ENCODE assay signal across 8 cellular contexts in genomic region chr5:61055434-61056006, GRCh38.
DNase-seq lines count a peak whose midpoint lies in the region; ATAC-seq, FAIRE-seq and TF ChIP-seq lines count a peak whose summit lies in the region.

No MANE protein-coding gene starts in this region.

- H3K4me3 ChIP-seq in DND-41 (ENCODE audit: low read depth in 1 of 2, low read length in 2 of 2): no peak overlapping the region

- no peaks in the 10 kb centered on the region for H4K20me1 ChIP-seq in DND-41 (ENCODE audit: insufficient read depth, low read length)

- H3K4me2 ChIP-seq in DND-41 (ENCODE audit: insufficient read depth, low read length): no peak overlapping the region

- no peak overlapping the region for H2AFZ ChIP-seq in DND-41 (ENCODE audit: low read depth, low read length)

- FAIRE-seq in islet of Langerhans (lab: Jason Lieb, UNC): peak; percentile 70
- FAIRE-seq in urothelium cell line (lab: Jason Lieb, UNC): no peak

- DNase-seq in DND-41: no peak
- DNase-seq in HEK293T (ENCODE audit: extremely low spot score): peak; percentile 35
- peak; percentile 61 for DNase-seq in NCI-H2227 treated with DMSO at 0.1 percent for 48 hours (lab: John Stamatoyannopoulos, UW)
- peak; percentile 64 for DNase-seq in amniotic epithelial cell (ENCODE audit: low read depth)
- DNase-seq in urothelium cell line (ENCODE audit: low spot score): peak; percentile 21
- no peak for DNase-seq in islet precursor cell

- H3K9ac ChIP-seq in DND-41 (ENCODE audit: low read depth, low read length): no peak overlapping the region

- no peaks in the 10 kb centered on the region for H3K36me3 ChIP-seq in DND-41 (ENCODE audit: insufficient read depth, low read length)

- H3K27ac ChIP-seq in DND-41 (ENCODE audit: low read length): no peak overlapping the region

- H3K9me3 ChIP-seq in DND-41 (ENCODE audit: insufficient read depth, low read length, severe bottlenecking): no peaks in the 10 kb centered on the region

- TF ChIP-seq CTCF in DND-41 (IDR thresholded peaks at IDR 0.05; ENCODE audit: borderline replicate concordance, extremely low read depth, low read length, poor library complexity, severe bottlenecking): peak; percentile 74

- CTCF ChIA-PET in HEK293T (lab: Yijun Ruan, JAX): no interaction called here

- POLR2A ChIA-PET in HEK293T (lab: Yijun Ruan, JAX): no interaction called here

- H3K79me2 ChIP-seq in DND-41 (ENCODE audit: insufficient read depth, low read length): no peaks in the 10 kb centered on the region

- H3K27me3 ChIP-seq in DND-41 (ENCODE audit: insufficient read depth, low read length, poor library complexity): no peaks in the 10 kb centered on the region

- peak; percentile 56; the same call in 2 of the 3 replicates for ATAC-seq in DND-41 (ENCODE audit: insufficient read depth, low read depth)
- ATAC-seq in GM21529 (IDR thresholded peaks at IDR 0.05; ENCODE audit: unreplicated experiment): no peak

- H3K4me1 ChIP-seq in DND-41 (ENCODE audit: insufficient read depth, low read length): no peaks in the 10 kb centered on the region

TF ChIP-seq in HEK293T, 16 proteins besides CTCF, POLR2A, EP300 and RAD21:
- TF ChIP-seq FOXM1 (IDR thresholded peaks at IDR 0.05; ENCODE audit: borderline replicate concordance) (no peak), BHLHE40 (IDR thresholded peaks at IDR 0.05; ENCODE audit: borderline replicate concordance) (no peak), SP1 (IDR thresholded peaks at IDR 0.05) (no peak), TARDBP (IDR thresholded peaks at IDR 0.05) (no peak), ZNF384 (IDR thresholded peaks at IDR 0.05) (no peak), ARNT (IDR thresholded peaks at IDR 0.05) (no peak), ELF4 (IDR thresholded peaks at IDR 0.05) (no peak), LEF1 (IDR thresholded peaks at IDR 0.05; ENCODE audit: borderline replicate concordance) (no peak), L3MBTL2 (conservative IDR thresholded peaks at IDR 0.05) (no peak), PKNOX1 (IDR thresholded peaks at IDR 0.05) (no peak), SUZ12 (IDR thresholded peaks at IDR 0.05) (no peak), FOXK2 (IDR thresholded peaks at IDR 0.05) (no peak), HDGF (IDR thresholded peaks at IDR 0.05; ENCODE audit: borderline replicate concordance) (no peak), NFRKB (IDR thresholded peaks at IDR 0.05) (no peak), FOXA1 (IDR thresholded peaks at IDR 0.05) (no peak)

Comparison
In these comparisons a context has a peak if more than half of its experiments do, and no peak if none do; other contexts are left out.
1. DNase-seq: peak in HEK293T (single experiment), NCI-H2227 treated with DMSO at 0.1 percent for 48 hours (single experiment), amniotic epithelial cell (single experiment) and urothelium cell line (single experiment); none in DND-41 (single experiment) and islet precursor cell (single experiment).